ENCODE assay signal across 9 cellular contexts in the genomic region with DNA sequence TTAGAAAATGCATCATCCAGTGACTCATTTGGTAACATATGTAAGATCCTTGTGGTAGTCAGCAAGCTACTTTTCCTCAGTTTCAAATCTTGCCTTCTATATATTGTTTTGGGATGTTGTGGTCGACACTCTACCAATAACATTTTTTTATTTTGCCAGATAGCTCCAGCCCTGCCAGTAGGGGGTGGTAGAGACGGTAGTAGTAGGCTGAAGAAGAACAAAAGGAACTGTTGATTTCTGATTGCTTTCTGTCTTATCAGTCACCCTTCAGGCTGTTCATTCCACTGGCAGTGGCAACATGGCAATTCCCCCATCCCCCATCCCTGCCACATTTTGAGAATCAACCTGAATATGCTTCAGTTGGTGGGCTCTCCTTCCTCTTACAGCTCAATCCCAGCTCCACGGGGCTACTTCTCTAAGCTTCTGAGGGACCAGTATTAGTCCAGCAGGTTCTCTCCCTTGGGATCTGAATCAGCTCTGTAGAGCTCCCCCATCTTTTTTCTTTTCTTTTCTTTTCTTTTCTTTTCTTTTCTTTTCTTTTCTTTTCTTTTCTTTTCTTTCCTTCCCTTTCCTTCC.
DNase-seq lines count a peak whose midpoint lies in the region; ATAC-seq and TF ChIP-seq lines count a peak whose summit lies in the region.
"Had no signal": no experiment of that assay in that cellular context is flagged by ENCODE, and none has a peak within 500 bp of the region (broad histone marks: within the 10 kb centered on the region; RNA-seq: fewer than 3 reads in every experiment).

No MANE protein-coding gene starts in this region.

- peak; percentile 33 to 73 (median 61); a peak in 4 of 6 replicates for TF ChIP-seq CTCF in HCT116 (IDR thresholded peaks at IDR 0.05 in 2 of 3, conservative IDR thresholded peaks at IDR 0.05 in 1 of 3; ENCODE audit: borderline replicate concordance in 1 of 3, insufficient read depth in 1 of 3, low read depth in 2 of 3, low read length in 2 of 3)
- TF ChIP-seq CTCF in OCI-LY3 (IDR thresholded peaks at IDR 0.05; ENCODE audit: low read depth, low read length): peak; percentile 78
- peak; percentile 12 to 23 for TF ChIP-seq CTCF in fibroblast of lung (conservative IDR thresholded peaks at IDR 0.05 in 1 of 2, IDR thresholded peaks at IDR 0.05 in 1 of 2; ENCODE audit: low read depth in 1 of 2, low read length in 2 of 2)
- no peak for TF ChIP-seq CTCF in sigmoid colon (IDR thresholded peaks at IDR 0.05)
- peak in 1 of 6 experiments; percentile 6 for TF ChIP-seq CTCF in Peyer's patch (IDR thresholded peaks at IDR 0.05)

- BruUV-seq in HCT116 (replicated peaks; lab: Mats Ljungman, UMichigan): no TSS peak

- intact Hi-C loops in HCT116 (cut with micrococcal nuclease) (no loop called here), sigmoid colon (cut with DNase I) (no loop called here)

- RAD21 ChIA-PET in HCT116 (lab: Charles Lee; ENCODE audit: low non-redundant PET in 1 of 2, low total read pairs in 2 of 2, uncharacterized antibody in 2 of 2, unreplicated experiment in 2 of 2): interaction anchor here (1.4 to 1.6 kb wide), 2 partner anchors 83 kb away, joined by 5 to 7 read pairs; no protein-coding TSS in a partner anchor

- 58 to 71% methylated on average over 3 of the region's 3 CpGs for WGBS in sigmoid colon, 2 donors

- H3K4me2 ChIP-seq in HCT116 (ENCODE audit: low read length) (0 out of 2 replicates have a peak overlapping the region, but pooled peaks have one; percentile 8), OCI-LY3 (ENCODE audit: low read length) (peak overlapping the region; percentile 48), fibroblast of lung (ENCODE audit: extremely low read depth, insufficient read depth, low read length) (no peak overlapping the region)
- H3K4me2 ChIP-seq: hepatocyte had no signal

- no peak overlapping the region for H3K9ac ChIP-seq in HCT116 (ENCODE audit: low read length)
- H3K9ac ChIP-seq in OCI-LY3 (ENCODE audit: low read length): no peak overlapping the region
- H3K9ac ChIP-seq in fibroblast of lung (ENCODE audit: insufficient read depth, low read length): no peak overlapping the region

- no peaks in the 10 kb centered on the region for H4K20me1 ChIP-seq in HCT116 (ENCODE audit: insufficient read depth)
- no peaks in the 10 kb centered on the region for H4K20me1 ChIP-seq in OCI-LY3 (ENCODE audit: insufficient read depth, low read length)
- H4K20me1 ChIP-seq in fibroblast of lung (ENCODE audit: control insufficient read depth, extremely low read depth, insufficient read depth, low read length): no peaks in the 10 kb centered on the region

- peak; percentile 52 for DNase-seq in D341Med (ENCODE audit: low spot score)
- DNase-seq in HCT116 (ENCODE audit: low read depth, low spot score): peak; percentile 16
- no peak for DNase-seq in fibroblast of lung (ENCODE audit: low read depth in 2 of 2)
- DNase-seq in sigmoid colon: no peak
- DNase-seq in hepatic stellate cell (ENCODE audit: low spot score): no peak
- no peak for DNase-seq in Peyer's patch
- no peak for DNase-seq in mucosa of gallbladder (ENCODE audit: low spot score)

- H3K4me3 ChIP-seq in HCT116 (replicated peaks in 1 of 2; ENCODE audit: low read depth in 1 of 2, low read length in 2 of 2) (no peak overlapping the region), OCI-LY3 (ENCODE audit: low read length) (peak overlapping the region; percentile 42; the same call in 1 of the 2 replicates), fibroblast of lung (replicated peaks in 1 of 4; ENCODE audit: control extremely low read depth in 1 of 4, insufficient read depth in 1 of 4, low read depth in 3 of 4, low read length in 4 of 4) (no peak overlapping the region), sigmoid colon (no peak overlapping the region), Peyer's patch (no peak overlapping the region)
- H3K4me3 ChIP-seq: hepatocyte had no signal

- H3K36me3 ChIP-seq in HCT116 (ENCODE audit: control insufficient read depth in 1 of 2, insufficient read depth in 2 of 2, low read length in 2 of 2) (no peaks in the 10 kb centered on the region), OCI-LY3 (replicated peaks; ENCODE audit: low read depth, low read length) (no peaks in the 10 kb centered on the region), fibroblast of lung (ENCODE audit: control insufficient read depth, insufficient read depth, low read length) (no peaks in the 10 kb centered on the region), sigmoid colon (no peaks in the 10 kb centered on the region), Peyer's patch (no peaks in the 10 kb centered on the region)

- no peak for TF ChIP-seq EP300 in sigmoid colon (IDR thresholded peaks at IDR 0.05)

- H3K9me3 ChIP-seq in HCT116 (ENCODE audit: control insufficient read depth in 1 of 2, insufficient read depth in 1 of 2, low read depth in 1 of 2, low read length in 2 of 2): no peaks in the 10 kb centered on the region
- H3K9me3 ChIP-seq in OCI-LY3 (ENCODE audit: insufficient read depth, low read length): no peaks in the 10 kb centered on the region
- no peaks in the 10 kb centered on the region for H3K9me3 ChIP-seq in fibroblast of lung (ENCODE audit: control insufficient read depth, insufficient read depth, low read depth, low read length)
- no peaks in the 10 kb centered on the region for H3K9me3 ChIP-seq in sigmoid colon
- H3K9me3 ChIP-seq in Peyer's patch: no peaks in the 10 kb centered on the region

- POLR2A ChIA-PET in HCT116 (lab: Charles Lee): no interaction called here

- H3K79me2 ChIP-seq in HCT116 (ENCODE audit: insufficient read depth, low read length) (no peaks in the 10 kb centered on the region), OCI-LY3 (ENCODE audit: low read length) (no peaks in the 10 kb centered on the region), fibroblast of lung (ENCODE audit: control insufficient read depth, insufficient read depth, low read length) (no peaks in the 10 kb centered on the region)
- H3K79me2 ChIP-seq: hepatocyte had no signal

- TF ChIP-seq RAD21 in HCT116 (IDR thresholded peaks at IDR 0.05; ENCODE audit: low read depth): peak; percentile 51

- no peaks in the 10 kb centered on the region for H3K9me2 ChIP-seq in HCT116 (ENCODE audit: insufficient read depth)

- H3K27ac ChIP-seq in HCT116 (ENCODE audit: low read depth, low read length) (no peak overlapping the region), OCI-LY3 (ENCODE audit: low read length) (no peak overlapping the region), fibroblast of lung (ENCODE audit: insufficient read depth, low read length) (no peak overlapping the region), sigmoid colon (no peak overlapping the region), Peyer's patch (no peak overlapping the region)
- H3K27ac ChIP-seq: hepatocyte had no signal

- peak; percentile 67 for ATAC-seq in HCT116

- H3K4me1 ChIP-seq in HCT116 (ENCODE audit: control insufficient read depth in 1 of 2, insufficient read depth in 2 of 2, low read length in 2 of 2) (no peaks in the 10 kb centered on the region), OCI-LY3 (ENCODE audit: low read length) (no peaks in the 10 kb centered on the region), fibroblast of lung (ENCODE audit: control insufficient read depth, extremely low read depth, insufficient read depth, low read length) (no peaks in the 10 kb centered on the region), sigmoid colon (no peaks in the 10 kb centered on the region), Peyer's patch (no peaks in the 10 kb centered on the region)

- H2AFZ ChIP-seq in HCT116 (ENCODE audit: low read depth, low read length, poor library complexity, severe bottlenecking) (peak overlapping the region; percentile 88), OCI-LY3 (ENCODE audit: low read depth, low read length) (no peak overlapping the region), fibroblast of lung (ENCODE audit: low read length) (no peak overlapping the region)
- H2AFZ ChIP-seq: hepatocyte had no signal

- CTCF ChIA-PET in HCT116 (lab: Charles Lee): interaction anchor here (0.6 to 1.8 kb wide), 7 partner anchors 9 to 624 kb away, joined by 3 to 17 read pairs (median 4); no protein-coding TSS in a partner anchor

- TF ChIP-seq POLR2A in HCT116 (IDR thresholded peaks at IDR 0.05; ENCODE audit: borderline replicate concordance, extremely low read depth, insufficient read depth, insufficient read length) (no peak), sigmoid colon (IDR thresholded peaks at IDR 0.05) (no peak), Peyer's patch (IDR thresholded peaks at IDR 0.05) (no peak)

- no peaks in the 10 kb centered on the region for H3K27me3 ChIP-seq in HCT116 (ENCODE audit: insufficient read depth, low read length)
- no peaks in the 10 kb centered on the region for H3K27me3 ChIP-seq in OCI-LY3 (ENCODE audit: low read depth, low read length)
- no peaks in the 10 kb centered on the region for H3K27me3 ChIP-seq in fibroblast of lung (ENCODE audit: control insufficient read depth, insufficient read depth, low read length)
- no peaks in the 10 kb centered on the region for H3K27me3 ChIP-seq in sigmoid colon
- H3K27me3 ChIP-seq in Peyer's patch: no peaks in the 10 kb centered on the region
- H3K27me3 ChIP-seq: hepatocyte had no signal

TF ChIP-seq in HCT116, 20 proteins besides CTCF, POLR2A, EP300 and RAD21 (continues in another document):
- TF ChIP-seq ZNF274 (IDR thresholded peaks at IDR 0.05; ENCODE audit: low read depth, low read length) (no peak), TCF7L2 (IDR thresholded peaks at IDR 0.05; ENCODE audit: borderline replicate concordance, extremely low read depth, insufficient read depth, insufficient read length) (no peak), SIN3A (IDR thresholded peaks at IDR 0.05; ENCODE audit: low read depth) (no peak)

Comparison
In these comparisons a context has a peak if more than half of its experiments do, and no peak if none do; other contexts are left out.
1. DNase-seq: peak in D341Med (single experiment) and HCT116 (single experiment); none in fibroblast of lung (0 of 2), sigmoid colon (single experiment), hepatic stellate cell (single experiment), Peyer's patch (0 of 3) and mucosa of gallbladder (single experiment).
2. CTCF ChIP-seq: peak in HCT116 (3 of 3), OCI-LY3 (single experiment) and fibroblast of lung (2 of 2); none in sigmoid colon (0 of 4).